Comparison of ENCODE assay signal across 9 cellular contexts in the genomic region with DNA sequence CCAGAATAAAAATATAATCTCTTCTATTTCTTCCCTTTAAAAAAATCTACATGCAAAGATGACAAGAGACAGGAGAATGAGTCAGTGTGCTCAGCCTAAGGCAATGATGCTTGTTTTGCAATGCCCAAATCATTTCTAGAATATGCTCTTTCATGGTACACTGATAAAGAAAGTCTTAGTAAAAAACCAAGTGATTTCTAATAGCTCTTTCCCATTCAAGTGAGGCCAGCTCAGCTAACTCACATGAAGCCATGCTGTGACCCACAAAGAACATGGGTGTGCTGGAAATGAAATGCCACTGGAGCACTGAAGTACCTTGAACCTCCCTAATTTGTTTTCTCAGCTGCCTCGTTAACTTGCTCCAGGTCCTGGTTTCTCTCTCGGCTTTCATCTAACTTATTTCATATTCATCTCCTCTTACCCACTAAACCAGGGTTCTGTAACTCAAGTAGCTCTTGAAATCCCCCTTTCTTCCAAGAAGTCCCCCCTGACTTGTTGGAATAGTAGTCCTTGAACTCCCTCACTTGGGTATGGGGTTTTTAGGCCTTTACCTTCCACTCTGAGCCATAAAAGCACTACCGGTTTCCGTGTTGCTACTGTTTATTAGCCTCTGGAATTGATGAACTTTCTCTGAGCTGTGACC.
DNase-seq lines count a peak whose midpoint lies in the region; ATAC-seq and TF ChIP-seq lines count a peak whose summit lies in the region.
"Had no signal": no experiment of that assay in that cellular context is flagged by ENCODE, and none has a peak within 500 bp of the region (broad histone marks: within the 10 kb centered on the region; RNA-seq: fewer than 3 reads in every experiment).

No MANE protein-coding gene starts in this region.

- peak overlapping the region; percentile 99 for H3K27ac Mint-ChIP-seq in activated naive CD4-positive, alpha-beta T cell treated with anti-CD3 and anti-CD28 coated beads for 36 hours
- peak overlapping the region; percentile 24 for H3K27ac Mint-ChIP-seq in nephron progenitor cell

- peak; percentile 64 for DNase-seq in activated CD8-positive, alpha-beta memory T cell treated with anti-CD3 and anti-CD28 coated beads for 24 hours
- no peak for DNase-seq in activated CD8-positive, alpha-beta memory T cell treated with anti-CD3 and anti-CD28 coated beads, Interleukin-2, amount 50 U/mL, for 4 hours
- peak; percentile 83 for DNase-seq in activated naive CD4-positive, alpha-beta T cell treated with anti-CD3 and anti-CD28 coated beads for 36 hours
- no peak for DNase-seq in nephron progenitor cell
- DNase-seq in islet precursor cell: no peak
- DNase-seq in G401 (ENCODE audit: low spot score): no peak
- DNase-seq: GOT3 had no signal

- intact Hi-C loops in activated naive CD4-positive, alpha-beta T cell treated with anti-CD3 and anti-CD28 coated beads for 36 hours (cut with micrococcal nuclease): loop anchor here (1.0 kb wide), 9 partner anchors 15 to 295 kb away; no protein-coding TSS in a partner anchor

- no peaks in the 10 kb centered on the region for H3K9me3 Mint-ChIP-seq in activated naive CD4-positive, alpha-beta T cell treated with anti-CD3 and anti-CD28 coated beads for 36 hours
- H3K9me3 Mint-ChIP-seq in nephron progenitor cell: peaks cover 9% of the 10 kb centered on the region

- no peak for TF ChIP-seq CTCF in nephron progenitor cell (IDR thresholded peaks at IDR 0.05)

- peak overlapping the region; percentile 35 for H3K4me3 Mint-ChIP-seq in activated naive CD4-positive, alpha-beta T cell treated with anti-CD3 and anti-CD28 coated beads for 36 hours
- no peak overlapping the region for H3K4me3 Mint-ChIP-seq in nephron progenitor cell

- H3K4me1 Mint-ChIP-seq in activated naive CD4-positive, alpha-beta T cell treated with anti-CD3 and anti-CD28 coated beads for 36 hours (ENCODE audit: low read depth): peaks cover 87% of the 10 kb centered on the region
- no peaks in the 10 kb centered on the region for H3K4me1 Mint-ChIP-seq in nephron progenitor cell

- peaks cover 47% of the 10 kb centered on the region for H3K36me3 Mint-ChIP-seq in activated naive CD4-positive, alpha-beta T cell treated with anti-CD3 and anti-CD28 coated beads for 36 hours (ENCODE audit: low read depth)
- H3K36me3 Mint-ChIP-seq in nephron progenitor cell (ENCODE audit: low read depth): peaks cover 35% of the 10 kb centered on the region

- no peaks in the 10 kb centered on the region for H3K27me3 Mint-ChIP-seq in activated naive CD4-positive, alpha-beta T cell treated with anti-CD3 and anti-CD28 coated beads for 36 hours (ENCODE audit: low read depth)
- H3K27me3 Mint-ChIP-seq in nephron progenitor cell (ENCODE audit: low read depth, poor library complexity): peaks cover 3% of the 10 kb centered on the region

- in situ Hi-C loops in G401 (cut with HindIII; ENCODE audit: low sequenced_read_pairs): no loop called here

- CTCF ChIA-PET in activated naive CD4-positive, alpha-beta T cell treated with anti-CD3 and anti-CD28 coated beads for 36 hours (lab: Charles Lee): interaction anchor here (0.8 to 1.6 kb wide), 12 partner anchors 8 to 109 kb away, joined by 3 to 8 read pairs (median 4); no protein-coding TSS in a partner anchor

- peak; percentile 62 for ATAC-seq in HG02852 (IDR thresholded peaks at IDR 0.05; ENCODE audit: unreplicated experiment)
- no peak for ATAC-seq in HG03342 (IDR thresholded peaks at IDR 0.05; ENCODE audit: unreplicated experiment)

Comparison
In these comparisons a context has a peak if more than half of its experiments do, and no peak if none do; other contexts are left out.
1. DNase-seq: peak in activated CD8-positive, alpha-beta memory T cell treated with anti-CD3 and anti-CD28 coated beads for 24 hours (single experiment) and activated naive CD4-positive, alpha-beta T cell treated with anti-CD3 and anti-CD28 coated beads for 36 hours (single experiment); none in activated CD8-positive, alpha-beta memory T cell treated with anti-CD3 and anti-CD28 coated beads, Interleukin-2, amount 50 U/mL, for 4 hours (single experiment), nephron progenitor cell (single experiment), islet precursor cell (single experiment) and G401 (single experiment).